In the genomic region with DNA sequence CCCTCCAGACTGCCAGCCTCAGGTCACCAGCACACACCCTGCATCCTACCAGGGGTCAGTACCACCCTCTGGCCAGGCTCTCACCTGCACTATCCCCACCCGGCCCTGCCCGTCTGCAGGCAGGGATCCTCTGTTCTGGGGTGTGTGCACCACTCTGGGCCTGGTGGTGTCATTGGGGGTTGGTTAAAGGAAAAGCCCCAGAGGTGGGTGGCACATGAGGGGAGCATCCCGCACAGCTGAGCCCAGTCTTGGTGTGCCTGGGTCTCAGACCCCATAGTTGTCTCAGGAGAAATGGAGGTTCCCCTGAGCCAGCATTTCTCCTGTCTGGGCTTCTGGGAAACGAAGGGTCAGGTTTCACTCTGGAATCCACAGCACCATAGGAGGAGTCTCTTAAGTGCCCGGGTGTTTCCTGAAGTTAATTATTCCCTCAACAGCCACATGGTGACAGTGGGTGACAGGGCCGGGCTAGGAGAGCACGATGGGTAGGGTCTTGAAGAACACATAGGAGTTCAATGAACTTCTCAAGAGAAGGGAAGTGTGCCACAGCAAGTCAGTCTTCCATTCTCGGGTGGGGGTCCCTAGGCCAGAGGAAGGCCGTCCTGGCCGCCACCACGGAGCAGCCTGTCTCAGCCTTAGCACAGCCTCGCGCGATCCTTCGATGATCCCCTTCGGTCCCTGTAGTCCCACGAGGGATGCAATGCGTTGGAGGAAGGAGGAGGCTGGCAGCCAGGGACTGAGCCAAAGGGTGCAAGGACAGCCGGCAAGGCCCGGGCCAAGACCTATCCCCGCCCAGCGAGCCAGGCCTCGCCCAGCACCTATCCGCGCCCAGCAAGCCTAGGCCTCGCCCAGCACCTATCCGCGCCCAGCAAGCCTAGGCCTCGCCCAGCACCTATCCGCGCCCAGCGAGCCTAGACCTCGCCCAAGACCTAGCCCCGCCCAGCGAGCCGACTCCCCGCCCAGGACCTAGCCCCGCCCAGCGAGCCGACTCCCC, we compare ENCODE assay signal across 8 cellular contexts. TPM values are rescaled to one million over a fixed set of nuclear protein-coding genes. Genes with fewer than 3 reads are reported as not detected.
DNase-seq lines count a peak whose midpoint lies in the region; TF ChIP-seq lines count a peak whose summit lies in the region.

No MANE protein-coding gene starts in this region.

- H3K9me3 Mint-ChIP-seq in activated CD4-positive, alpha-beta T cell treated with anti-CD3 and anti-CD28 coated beads, Interleukin-2, amount 10 ng/mL, durations not matched to agents 7 days and 5 days: no peaks in the 10 kb centered on the region

- CTCF ChIA-PET in activated CD4-positive, alpha-beta T cell treated with anti-CD3 and anti-CD28 coated beads, Interleukin-2, amount 10 ng/mL, durations not matched to agents 7 days and 5 days (lab: Charles Lee): no interaction called here

- POLR2A ChIA-PET in activated CD4-positive, alpha-beta T cell treated with anti-CD3 and anti-CD28 coated beads, Interleukin-2, amount 10 ng/mL, durations not matched to agents 7 days and 5 days (lab: Charles Lee): no interaction called here

- 34 to 42% methylated on average over 15 to 26 of the region's 40 CpGs for WGBS in lower leg skin, 2 donors

- no peaks in the 10 kb centered on the region for H3K27me3 Mint-ChIP-seq in activated CD4-positive, alpha-beta T cell treated with anti-CD3 and anti-CD28 coated beads, Interleukin-2, amount 10 ng/mL, durations not matched to agents 7 days and 5 days

- DNase-seq in NCI-H510A treated with DMSO at 0.1 percent for 48 hours (lab: John Stamatoyannopoulos, UW) (peak; percentile 27), NCI-H510A (lab: John Stamatoyannopoulos, UW) (no peak), NCI-H2171 (lab: John Stamatoyannopoulos, UW) (peak; percentile 70), dermis blood vessel endothelial cell (peak; percentile 72), lower leg skin (ENCODE audit: low spot score in 2 of 2) (peak; percentile 85 to 95), NCI-H1092 treated with DMSO at 0.1 percent for 48 hours (lab: John Stamatoyannopoulos, UW) (no peak)
- DNase-seq in activated CD4-positive, alpha-beta T cell treated with anti-CD3 and anti-CD28 coated beads, Interleukin-2, amount 10 ng/mL, durations not matched to agents 7 days and 5 days: peak; percentile 81
- DNase-seq in stimulated activated CD4-positive, alpha-beta T cell treated with anti-CD3 and anti-CD28 coated beads, TNF-alpha, amount 100 ng/mL, for 24 hours (ENCODE audit: low read depth in 3 of 3): peak; percentile 32 to 74 (median 42)

- peaks cover 40% of the 10 kb centered on the region for H3K4me1 Mint-ChIP-seq in activated CD4-positive, alpha-beta T cell treated with anti-CD3 and anti-CD28 coated beads, Interleukin-2, amount 10 ng/mL, durations not matched to agents 7 days and 5 days

- no peak for TF ChIP-seq POLR2A in lower leg skin (IDR thresholded peaks at IDR 0.05)

- H3K27ac Mint-ChIP-seq in activated CD4-positive, alpha-beta T cell treated with anti-CD3 and anti-CD28 coated beads, Interleukin-2, amount 10 ng/mL, durations not matched to agents 7 days and 5 days: peak overlapping the region; percentile 73

- TF ChIP-seq CTCF in lower leg skin (IDR thresholded peaks at IDR 0.05): no peak

- H3K4me3 Mint-ChIP-seq in activated CD4-positive, alpha-beta T cell treated with anti-CD3 and anti-CD28 coated beads, Interleukin-2, amount 10 ng/mL, durations not matched to agents 7 days and 5 days: peak overlapping the region; percentile 27

- peaks cover 35% of the 10 kb centered on the region for H3K36me3 Mint-ChIP-seq in activated CD4-positive, alpha-beta T cell treated with anti-CD3 and anti-CD28 coated beads, Interleukin-2, amount 10 ng/mL, durations not matched to agents 7 days and 5 days (ENCODE audit: low read depth)

- intact Hi-C loops in lower leg skin (cut with DNase I; ENCODE audit: low total_unique reads): no loop called here

- no peak overlapping the region for H3K4me3 ChIP-seq in lower leg skin (ENCODE audit: low read depth, poor library complexity, severe bottlenecking)

RNA-seq across cellular contexts. Expression of gene FARP2, which starts 1.1 kb away (rescaled TPM):
- 10 to 100 TPM; 18.2 to 18.4 TPM for total RNA-seq in activated CD4-positive, alpha-beta T cell treated with anti-CD3 and anti-CD28 coated beads, Interleukin-2, amount 10 ng/mL, durations not matched to agents 7 days and 5 days
- total RNA-seq in dermis blood vessel endothelial cell (38.3 and 43.8 TPM in 2 replicates), lower leg skin (10 to 100 TPM; 63.3 to 86.4 (median 66.0) TPM)

RNA-seq across cellular contexts. Expression of gene SEPTIN2, which starts 39.2 kb away (rescaled TPM):
- total RNA-seq in activated CD4-positive, alpha-beta T cell treated with anti-CD3 and anti-CD28 coated beads, Interleukin-2, amount 10 ng/mL, durations not matched to agents 7 days and 5 days: 100 to 1,000 TPM; 195 to 211 TPM
- total RNA-seq in dermis blood vessel endothelial cell: 529 and 622 TPM in 2 replicates
- total RNA-seq in lower leg skin: 100 to 1,000 TPM in 3 of 4 donors, 10 to 100 TPM in 1; 97.3 to 164 (median 124) TPM

RNA-seq across cellular contexts. Expression of gene HDLBP, which starts 39.5 kb away (rescaled TPM):
- 100 to 1,000 TPM; 198 to 203 TPM for total RNA-seq in activated CD4-positive, alpha-beta T cell treated with anti-CD3 and anti-CD28 coated beads, Interleukin-2, amount 10 ng/mL, durations not matched to agents 7 days and 5 days
- total RNA-seq in dermis blood vessel endothelial cell: 594 and 863 TPM in 2 replicates
- 100 to 1,000 TPM; 241 to 393 (median 294) TPM for total RNA-seq in lower leg skin

Comparison
In these comparisons a context has a peak if more than half of its experiments do, and no peak if none do; other contexts are left out.
1. DNase-seq: peak in NCI-H510A treated with DMSO at 0.1 percent for 48 hours (single experiment), NCI-H2171 (single experiment), activated CD4-positive, alpha-beta T cell treated with anti-CD3 and anti-CD28 coated beads, Interleukin-2, amount 10 ng/mL, durations not matched to agents 7 days and 5 days (single experiment), dermis blood vessel endothelial cell (single experiment), lower leg skin (2 of 2) and stimulated activated CD4-positive, alpha-beta T cell treated with anti-CD3 and anti-CD28 coated beads, TNF-alpha, amount 100 ng/mL, for 24 hours (3 of 3); none in NCI-H510A (single experiment) and NCI-H1092 treated with DMSO at 0.1 percent for 48 hours (single experiment).